Comparison of ENCODE assay signal across 8 cellular contexts in the genomic region with DNA sequence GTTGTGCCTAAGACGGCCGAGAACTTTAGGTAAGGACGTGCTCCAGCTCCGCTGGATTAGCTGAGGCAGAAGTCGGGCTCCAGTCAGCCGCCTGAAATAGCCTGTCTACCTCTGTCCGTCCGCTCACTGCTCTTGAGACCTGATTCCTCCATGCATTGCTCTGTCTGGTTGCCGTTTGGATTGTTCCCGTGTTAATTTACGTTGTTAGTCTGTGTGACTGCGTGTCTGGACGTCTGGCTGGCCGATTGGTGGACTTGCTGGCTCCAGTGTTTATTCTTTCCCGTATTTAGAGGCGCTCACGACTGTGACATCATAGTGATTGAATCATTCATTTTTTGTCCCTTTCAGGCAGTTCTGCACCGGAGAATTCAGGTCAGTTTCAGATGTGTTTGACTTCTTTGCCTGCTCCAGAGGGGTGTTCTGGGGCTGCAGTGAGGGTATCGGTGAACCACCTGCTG. TPM values are rescaled to one million over a fixed set of nuclear protein-coding genes. Genes with fewer than 3 reads are reported as not detected.
DNase-seq lines count a peak whose midpoint lies in the region; ATAC-seq and TF ChIP-seq lines count a peak whose summit lies in the region.

No MANE protein-coding gene starts in this region.

- H3K4me3 Mint-ChIP-seq in activated naive CD4-positive, alpha-beta T cell treated with anti-CD3 and anti-CD28 coated beads, Interleukin-2, amount 50 U/mL, for 24 hours, result peak overlapping the region; percentile 99

- no peaks in the 10 kb centered on the region for H4K20me1 ChIP-seq in SK-N-SH (ENCODE audit: insufficient read depth)

- peaks cover 17% of the 10 kb centered on the region for H3K36me3 Mint-ChIP-seq in activated naive CD4-positive, alpha-beta T cell treated with anti-CD3 and anti-CD28 coated beads, Interleukin-2, amount 50 U/mL, for 24 hours

- H3K4me1 ChIP-seq in SK-N-SH (ENCODE audit: control insufficient read depth in 1 of 2, insufficient read depth in 2 of 2, low read depth in 1 of 2, low read length in 1 of 2) (peaks cover 0 to 12% of the 10 kb centered on the region in 2 experiments; a peak in 2 of 4 replicates), psoas muscle (peaks cover 6% of the 10 kb centered on the region)

- no peak for TF ChIP-seq CTCF in SK-N-SH (IDR thresholded peaks at IDR 0.05)
- no peak for TF ChIP-seq CTCF in fibroblast of pulmonary artery (IDR thresholded peaks at IDR 0.05; ENCODE audit: low read length, missing control alignments)
- TF ChIP-seq CTCF in psoas muscle (IDR thresholded peaks at IDR 0.05), result no peak

- H3K27ac Mint-ChIP-seq in activated naive CD4-positive, alpha-beta T cell treated with anti-CD3 and anti-CD28 coated beads, Interleukin-2, amount 50 U/mL, for 24 hours, result peak overlapping the region; percentile 69

- H3K4me2 ChIP-seq in SK-N-SH, result peak overlapping the region; percentile 97

- 5% methylated on average over 19 of the region's 19 CpGs for WGBS in SK-N-SH (ENCODE audit: low lambda C conversion rate)
- 5 to 7% (median 7%) methylated on average over 19 of the region's 19 CpGs for WGBS in psoas muscle, 3 donors

- TF ChIP-seq EP300 in SK-N-SH (IDR thresholded peaks at IDR 0.05; ENCODE audit: borderline replicate concordance in 1 of 2, low read depth in 1 of 2, low read length in 1 of 2), result no peak

- peaks cover 41% of the 10 kb centered on the region for H3K79me2 ChIP-seq in SK-N-SH (ENCODE audit: insufficient read depth)

- H3K36me3 ChIP-seq in SK-N-SH (replicated peaks in 1 of 2; ENCODE audit: control insufficient read depth in 1 of 2, insufficient read depth in 2 of 2, low read length in 1 of 2), result peaks cover 27 to 36% of the 10 kb centered on the region in 2 experiments
- H3K36me3 ChIP-seq in psoas muscle (ENCODE audit: insufficient read depth in 1 of 2, low read depth in 1 of 2), result peaks cover 0 to 46% of the 10 kb centered on the region in 2 donors

- peaks cover 37% of the 10 kb centered on the region for H3K4me1 Mint-ChIP-seq in activated naive CD4-positive, alpha-beta T cell treated with anti-CD3 and anti-CD28 coated beads, Interleukin-2, amount 50 U/mL, for 24 hours

- no peaks in the 10 kb centered on the region for H3K9me3 ChIP-seq in SK-N-SH
- H3K9me3 ChIP-seq in psoas muscle, result no peaks in the 10 kb centered on the region

- peak in 1 of 4 donors; percentile 31 for ATAC-seq in psoas muscle

- CTCF ChIA-PET in SK-N-SH (lab: Yijun Ruan, JAX), result interaction anchor here (1.4 kb wide), 1 partner anchor 486 kb away, joined by 5 read pairs; no protein-coding TSS in a partner anchor

- TF ChIP-seq RAD21 in SK-N-SH (IDR thresholded peaks at IDR 0.05; ENCODE audit: low read length), result no peak

- H3K9ac ChIP-seq in SK-N-SH, result peak overlapping the region; percentile 71

- POLR2A ChIA-PET in SK-N-SH (lab: Yijun Ruan, JAX), result interaction anchor here (2.0 kb wide), 1 partner anchor 23 kb away, joined by 14 read pairs; a partner anchor contains a TSS

- H3K27ac ChIP-seq in SK-N-SH (ENCODE audit: low read depth in 2 of 2, low read length in 1 of 2) (peak overlapping the region; percentile 32 to 67; a peak in 3 of 4 replicates), psoas muscle (peak overlapping the region; percentile 85)

- peak overlapping the region; percentile 94; the same call in 1 of the 2 replicates for H2AFZ ChIP-seq in SK-N-SH (ENCODE audit: low read depth)

- H3K4me3 ChIP-seq in SK-N-SH (ENCODE audit: low read depth in 2 of 2, low read length in 1 of 2), result peak overlapping the region; percentile 72 to 96
- peak overlapping the region; percentile 93 for H3K4me3 ChIP-seq in fibroblast of pulmonary artery (replicated peaks; ENCODE audit: low read depth, low read length)
- H3K4me3 ChIP-seq in psoas muscle, result peak overlapping the region; percentile 86

- DNase-seq in activated naive CD4-positive, alpha-beta T cell treated with anti-CD3 and anti-CD28 coated beads, Interleukin-2, amount 50 U/mL, for 16 hours, result no peak
- DNase-seq in SK-N-SH (no peak), fibroblast of pulmonary artery (ENCODE audit: low read depth) (peak; percentile 21), psoas muscle (no peak), glomerular visceral epithelial cell (ENCODE audit: extremely low spot score) (no peak), SK-N-DZ (ENCODE audit: low spot score) (no peak), HUDEP-2 (lab: John Stamatoyannopoulos, UW; ENCODE audit: unreplicated experiment in 76 of 76) (no peak)

- no peaks in the 10 kb centered on the region for H3K9me3 Mint-ChIP-seq in activated naive CD4-positive, alpha-beta T cell treated with anti-CD3 and anti-CD28 coated beads, Interleukin-2, amount 50 U/mL, for 24 hours

- no peaks in the 10 kb centered on the region for H3K27me3 Mint-ChIP-seq in activated naive CD4-positive, alpha-beta T cell treated with anti-CD3 and anti-CD28 coated beads, Interleukin-2, amount 50 U/mL, for 24 hours

- H3K27me3 ChIP-seq in SK-N-SH (ENCODE audit: insufficient read depth) (no peaks in the 10 kb centered on the region), psoas muscle (ENCODE audit: insufficient read depth in 3 of 3, low read length in 2 of 3) (no peaks in the 10 kb centered on the region)

- H3K9me2 ChIP-seq in SK-N-SH, result no peaks in the 10 kb centered on the region

- intact Hi-C loops in psoas muscle (cut with DNase I), result loop anchor here in 1 of 2 donors (1.0 to 10.0 kb wide), 2 partner anchors 23 to 314 kb away; a partner anchor contains a TSS

- H3F3A ChIP-seq in SK-N-SH (replicated peaks; ENCODE audit: insufficient read depth), result no peaks in the 10 kb centered on the region

TF ChIP-seq in SK-N-SH, 30 proteins besides CTCF, POLR2A, EP300 and RAD21:
- TF ChIP-seq, protein P1, sequence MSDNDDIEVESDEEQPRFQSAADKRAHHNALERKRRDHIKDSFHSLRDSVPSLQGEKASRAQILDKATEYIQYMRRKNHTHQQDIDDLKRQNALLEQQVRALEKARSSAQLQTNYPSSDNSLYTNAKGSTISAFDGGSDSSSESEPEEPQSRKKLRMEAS (IDR thresholded peaks at IDR 0.05; ENCODE audit: low read depth), result no peak
- TF ChIP-seq, protein P2, sequence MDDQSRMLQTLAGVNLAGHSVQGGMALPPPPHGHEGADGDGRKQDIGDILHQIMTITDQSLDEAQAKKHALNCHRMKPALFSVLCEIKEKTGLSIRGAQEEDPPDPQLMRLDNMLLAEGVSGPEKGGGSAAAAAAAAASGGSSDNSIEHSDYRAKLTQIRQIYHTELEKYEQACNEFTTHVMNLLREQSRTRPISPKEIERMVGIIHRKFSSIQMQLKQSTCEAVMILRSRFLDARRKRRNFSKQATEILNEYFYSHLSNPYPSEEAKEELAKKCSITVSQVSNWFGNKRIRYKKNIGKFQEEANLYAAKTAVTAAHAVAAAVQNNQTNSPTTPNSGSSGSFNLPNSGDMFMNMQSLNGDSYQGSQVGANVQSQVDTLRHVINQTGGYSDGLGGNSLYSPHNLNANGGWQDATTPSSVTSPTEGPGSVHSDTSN (IDR thresholded peaks at IDR 0.05), result no peak
- no peak for TF ChIP-seq EZH2phosphoT487 (IDR thresholded peaks at IDR 0.05; ENCODE audit: borderline replicate concordance, low read depth)
- TF ChIP-seq NRF1 (IDR thresholded peaks at IDR 0.05; ENCODE audit: low read depth, low read length), result no peak
- no peak for TF ChIP-seq CHD2 (IDR thresholded peaks at IDR 0.05; ENCODE audit: low read length, partially characterized antibody)
- no peak for TF ChIP-seq GATA2 (CRISPR knock-in tag; IDR thresholded peaks at IDR 0.05)
- TF ChIP-seq MEF2A (IDR thresholded peaks at IDR 0.05; ENCODE audit: borderline replicate concordance, low read depth), result no peak
- TF ChIP-seq TCF12 (IDR thresholded peaks at IDR 0.05), result no peak

RNA-seq across cellular contexts. Expression of a gene that starts 0.7 kb away (rescaled TPM):
- polyA plus RNA-seq in SK-N-SH (2012; rRNA removed) (89.1 and 104 TPM in 2 replicates), psoas muscle (10 to 100 TPM; 12.1 to 22.9 (median 15.1) TPM)
- polyA plus RNA-seq in SK-N-SH (2012; cell fraction: cytosol; rRNA removed), result 115 and 132 TPM in 2 replicates
- polyA plus RNA-seq in SK-N-SH (2012; cell fraction: nucleus; rRNA removed), result 25.5 and 37.5 TPM in 2 replicates
- total RNA-seq in psoas muscle, result 10 to 100 TPM in 3 of 4 donors, 1 to 10 TPM in 1; 9.9 to 14.4 (median 10.8) TPM
- polyA plus RNA-seq in SK-N-DZ (2014; cell fraction: cytosol; rRNA removed), result 91.6 and 128 TPM in 2 replicates
- polyA plus RNA-seq in SK-N-DZ (2014; cell fraction: nucleus; rRNA removed), result 84.5 and 93.9 TPM in 2 replicates

RNA-seq across cellular contexts. Expression of a gene that starts 23.3 kb away (rescaled TPM):
- polyA plus RNA-seq in SK-N-SH (2012; rRNA removed) (419 and 592 TPM in 2 replicates), psoas muscle (1,000 to 10,000 TPM; 1,131 to 1,545 (median 1,272) TPM)
- polyA plus RNA-seq in SK-N-SH (2012; cell fraction: cytosol; rRNA removed), result 806 and 838 TPM in 2 replicates
- polyA plus RNA-seq in SK-N-SH (2012; cell fraction: nucleus; rRNA removed), result 201 and 285 TPM in 2 replicates
- 1,000 to 10,000 TPM in 1 of 4 donors, 100 to 1,000 TPM in 3; 878 to 1,236 (median 911) TPM for total RNA-seq in psoas muscle
- 713 and 780 TPM in 2 replicates for polyA plus RNA-seq in SK-N-DZ (2014; cell fraction: cytosol; rRNA removed)
- 300 and 422 TPM in 2 replicates for polyA plus RNA-seq in SK-N-DZ (2014; cell fraction: nucleus; rRNA removed)
